ENCODE assay signal across 8 cellular contexts in genomic region chr6:78910611-78911134, GRCh38. TPM values are rescaled to one million over a fixed set of nuclear protein-coding genes. Genes with fewer than 3 reads are reported as not detected.
DNase-seq lines count a peak whose midpoint lies in the region; ATAC-seq and TF ChIP-seq lines count a peak whose summit lies in the region.

No MANE protein-coding gene starts in this region.

- in situ Hi-C loops in astrocyte of the spinal cord (cut with HindIII; ENCODE audit: low sequenced_read_pairs), result no loop called here

- CTCF ChIA-PET in activated CD8-positive, alpha-beta memory T cell treated with anti-CD3 and anti-CD28 coated beads, Interleukin-2, amount 10 ng/mL, durations not matched to agents 7 days and 5 days (lab: Charles Lee), result no interaction called here

- no peaks in the 10 kb centered on the region for H3K9me3 Mint-ChIP-seq in activated CD8-positive, alpha-beta memory T cell treated with anti-CD3 and anti-CD28 coated beads, Interleukin-2, amount 10 ng/mL, durations not matched to agents 7 days and 5 days (ENCODE audit: low read depth)

- TF ChIP-seq CTCF in astrocyte of the spinal cord (IDR thresholded peaks at IDR 0.05; ENCODE audit: low read depth, low read length), result no peak

- H3K4me1 Mint-ChIP-seq in activated CD8-positive, alpha-beta memory T cell treated with anti-CD3 and anti-CD28 coated beads, Interleukin-2, amount 10 ng/mL, durations not matched to agents 7 days and 5 days, result peaks cover 15% of the 10 kb centered on the region

- peak overlapping the region; percentile 42 for H3K4me3 ChIP-seq in astrocyte of the spinal cord (ENCODE audit: low read depth, low read length)

- DNase-seq in activated CD8-positive, alpha-beta memory T cell treated with anti-CD3 and anti-CD28 coated beads, Interleukin-2, amount 10 ng/mL, durations not matched to agents 7 days and 5 days, result peak; percentile 49
- DNase-seq in activated CD8-positive, alpha-beta memory T cell treated with anti-CD3 and anti-CD28 coated beads for 24 hours, result no peak
- no peak for DNase-seq in astrocyte of the spinal cord (ENCODE audit: low read depth, low spot score)
- DNase-seq in iris pigment epithelial cell (ENCODE audit: low read depth), result peak; percentile 14
- DNase-seq in stimulated activated CD8-positive, alpha-beta memory T cell treated with anti-CD3 and anti-CD28 coated beads, Interleukin-15, amount 100 ng/mL, for 48 hours (ENCODE audit: low read depth in 2 of 2), result peak; percentile 3 to 13
- DNase-seq in cerebellar nuclear complex (lab: John Stamatoyannopoulos, UW), result no peak
- no peak for DNase-seq in cortex of kidney (lab: John Stamatoyannopoulos, UW)

- no peak overlapping the region for H3K27ac Mint-ChIP-seq in activated CD8-positive, alpha-beta memory T cell treated with anti-CD3 and anti-CD28 coated beads, Interleukin-2, amount 10 ng/mL, durations not matched to agents 7 days and 5 days

- peak; percentile 85 for ATAC-seq in activated CD8-positive, alpha-beta memory T cell treated with anti-CD3 and anti-CD28 coated beads, Interleukin-2, amount 10 ng/mL, durations not matched to agents 7 days and 5 days
- peak; percentile 53 for ATAC-seq in HG03135 (IDR thresholded peaks at IDR 0.05; ENCODE audit: unreplicated experiment)

- H3K27me3 Mint-ChIP-seq in activated CD8-positive, alpha-beta memory T cell treated with anti-CD3 and anti-CD28 coated beads, Interleukin-2, amount 10 ng/mL, durations not matched to agents 7 days and 5 days, result peaks cover 27% of the 10 kb centered on the region

- peaks cover 5% of the 10 kb centered on the region for H3K36me3 Mint-ChIP-seq in activated CD8-positive, alpha-beta memory T cell treated with anti-CD3 and anti-CD28 coated beads, Interleukin-2, amount 10 ng/mL, durations not matched to agents 7 days and 5 days

- H3K4me3 Mint-ChIP-seq in activated CD8-positive, alpha-beta memory T cell treated with anti-CD3 and anti-CD28 coated beads, Interleukin-2, amount 10 ng/mL, durations not matched to agents 7 days and 5 days, result peak overlapping the region; percentile 61

RNA-seq across cellular contexts. Expression of gene IRAK1BP1, which starts 43.3 kb away (rescaled TPM):
- 1 to 10 TPM; 2.6 to 3.0 TPM for total RNA-seq in activated CD8-positive, alpha-beta memory T cell treated with anti-CD3 and anti-CD28 coated beads, Interleukin-2, amount 10 ng/mL, durations not matched to agents 7 days and 5 days

Comparison
In these comparisons a context has a peak if more than half of its experiments do, and no peak if none do; other contexts are left out.
1. DNase-seq: peak in activated CD8-positive, alpha-beta memory T cell treated with anti-CD3 and anti-CD28 coated beads, Interleukin-2, amount 10 ng/mL, durations not matched to agents 7 days and 5 days (single experiment), iris pigment epithelial cell (single experiment) and stimulated activated CD8-positive, alpha-beta memory T cell treated with anti-CD3 and anti-CD28 coated beads, Interleukin-15, amount 100 ng/mL, for 48 hours (2 of 2); none in activated CD8-positive, alpha-beta memory T cell treated with anti-CD3 and anti-CD28 coated beads for 24 hours (single experiment), astrocyte of the spinal cord (single experiment), cerebellar nuclear complex (0 of 2) and cortex of kidney (single experiment).